Comparison of ENCODE assay signal across 31 cellular contexts in the genomic region with DNA sequence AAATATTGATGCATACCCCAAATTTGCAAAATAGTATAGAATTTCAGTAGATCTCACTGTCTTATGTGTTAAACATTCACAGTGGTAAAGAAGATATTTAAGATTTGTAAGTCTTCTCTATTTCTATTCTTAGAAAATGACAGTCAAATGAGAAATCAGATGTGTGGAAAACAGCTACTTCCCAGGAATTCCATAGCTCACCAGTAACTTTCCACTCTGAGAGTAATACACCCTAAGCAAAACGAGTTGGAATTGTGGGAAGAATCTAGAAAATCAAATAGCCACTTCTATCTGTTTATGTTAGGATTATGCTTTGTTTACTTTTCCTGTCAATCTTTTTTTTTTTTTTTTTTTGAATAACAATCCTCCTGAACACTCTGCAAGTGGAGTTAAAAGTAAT.
"Had no signal": no experiment of that assay in that cellular context is flagged by ENCODE, and none has a peak within 500 bp of the region (broad histone marks: within the 10 kb centered on the region; RNA-seq: fewer than 3 reads in every experiment).

No MANE protein-coding gene starts in this region.

- H3K27me3 Mint-ChIP-seq: activated CD8-positive, alpha-beta T cell treated with anti-CD3 and anti-CD28 coated beads for 36 hours; activated naive CD8-positive, alpha-beta T cell treated with anti-CD3 and anti-CD28 coated beads for 36 hours had no signal

- H3K27ac Mint-ChIP-seq: activated CD8-positive, alpha-beta T cell treated with anti-CD3 and anti-CD28 coated beads for 36 hours; activated naive CD8-positive, alpha-beta T cell treated with anti-CD3 and anti-CD28 coated beads for 36 hours; activated T-cell treated with anti-CD3 and anti-CD28 coated beads, Interleukin-2, amount 50 U/mL, for 72 hours; activated T-helper 17 cell treated with anti-CD3 and anti-CD28 coated beads, Interleukin-2, amount 50 U/mL, for 72 hours had no signal

- DNase-seq: activated CD4-positive, alpha-beta T cell treated with anti-CD3 and anti-CD28 coated beads for 1 hour; activated CD4-positive, alpha-beta T cell treated with anti-CD3 and anti-CD28 coated beads for 48 hours; activated CD4-positive, CD25-positive, alpha-beta regulatory T cell; activated CD8-positive, alpha-beta T cell treated with anti-CD3 and anti-CD28 coated beads for 36 hours; activated effector memory CD4-positive, alpha-beta T cell treated with anti-CD3 and anti-CD28 coated beads, Interleukin-2, amount 50 U/mL, for 16 hours; activated naive CD4-positive, alpha-beta T cell; activated naive CD4-positive, alpha-beta T cell treated with anti-CD3 and anti-CD28 coated beads, Interleukin-2, amount 50 U/mL, for 16 hours; activated naive CD8-positive, alpha-beta T cell treated with anti-CD3 and anti-CD28 coated beads for 36 hours; activated T-cell treated with anti-CD3 and anti-CD28 coated beads, Interleukin-2, amount 50 U/mL, for 1 hour; activated T-cell treated with anti-CD3 and anti-CD28 coated beads, Interleukin-2, amount 50 U/mL, for 72 hours; amygdala; NCI-H1092 treated with DMSO at 0.1 percent for 48 hours; NCI-H1417; NCI-H146; NCI-H187; NCI-H2107; NCI-H2171; NCI-H510A; NCI-H526; NCI-H748 treated with DMSO at 0.1 percent for 48 hours; NK-92 treated with Interleukin-12 subunit alpha and Interleukin-12 subunit beta, amount 100 ng/mL, for 24 hours; PC-9; SIG-M5; SW 1271; T-helper 1 cell; T-helper 2 cell; T-helper 9 cell had no signal

- H3K4me3 ChIP-seq: ascending aorta, cardiac muscle cell, PC-9 had no signal

- ATAC-seq: activated CD8-positive, alpha-beta T cell treated with anti-CD3 and anti-CD28 coated beads for 36 hours; activated T-cell treated with anti-CD3 and anti-CD28 coated beads, Interleukin-2, amount 50 U/mL, for 72 hours; activated T-helper 17 cell treated with anti-CD3 and anti-CD28 coated beads, Interleukin-2, amount 50 U/mL, for 72 hours; Right ventricle myocardium inferior had no signal

- H3K9me3 Mint-ChIP-seq: activated CD8-positive, alpha-beta T cell treated with anti-CD3 and anti-CD28 coated beads for 36 hours; activated naive CD8-positive, alpha-beta T cell treated with anti-CD3 and anti-CD28 coated beads for 36 hours; activated T-cell treated with anti-CD3 and anti-CD28 coated beads, Interleukin-2, amount 50 U/mL, for 72 hours; activated T-helper 17 cell treated with anti-CD3 and anti-CD28 coated beads, Interleukin-2, amount 50 U/mL, for 72 hours had no signal

- H3K4me3 Mint-ChIP-seq: activated CD8-positive, alpha-beta T cell treated with anti-CD3 and anti-CD28 coated beads for 36 hours; activated naive CD8-positive, alpha-beta T cell treated with anti-CD3 and anti-CD28 coated beads for 36 hours; activated T-cell treated with anti-CD3 and anti-CD28 coated beads, Interleukin-2, amount 50 U/mL, for 72 hours; activated T-helper 17 cell treated with anti-CD3 and anti-CD28 coated beads, Interleukin-2, amount 50 U/mL, for 72 hours had no signal
